ENCODE assay signal across 34 cellular contexts in genomic region chr5:137400571-137400970, GRCh38.
"Had no signal": no experiment of that assay in that cellular context is flagged by ENCODE, and none has a peak within 500 bp of the region (broad histone marks: within the 10 kb centered on the region; RNA-seq: fewer than 3 reads in every experiment).

No MANE protein-coding gene starts in this region.

- H3K4me3 ChIP-seq: PC-9 had no signal

- H3K27ac ChIP-seq: PC-9, RWPE1, VCaP had no signal

- H3K4me2 ChIP-seq: PC-9 had no signal

- H2AFZ ChIP-seq: PC-9 had no signal

- ATAC-seq: activated CD8-positive, alpha-beta memory T cell treated with anti-CD3 and anti-CD28 coated beads, Interleukin-2, amount 10 ng/mL, durations not matched to agents 7 days and 5 days; activated naive CD8-positive, alpha-beta T cell treated with anti-CD3 and anti-CD28 coated beads, Interleukin-2, amount 50 U/mL, for 24 hours had no signal

- DNase-seq: activated CD4-positive, alpha-beta memory T cell treated with anti-CD3 and anti-CD28 coated beads, Interleukin-2, amount 10 ng/mL, durations not matched to agents 7 days and 5 days; activated CD4-positive, alpha-beta T cell treated with anti-CD3 and anti-CD28 coated beads for 1 hour; activated CD4-positive, alpha-beta T cell treated with anti-CD3 and anti-CD28 coated beads for 48 hours; activated CD4-positive, CD25-positive, alpha-beta regulatory T cell; activated CD8-positive, alpha-beta memory T cell treated with anti-CD3 and anti-CD28 coated beads for 24 hours; activated CD8-positive, alpha-beta memory T cell treated with anti-CD3 and anti-CD28 coated beads, Interleukin-2, amount 10 ng/mL, durations not matched to agents 7 days and 5 days; activated CD8-positive, alpha-beta memory T cell treated with anti-CD3 and anti-CD28 coated beads, Interleukin-2, amount 50 U/mL, for 48 hours; activated effector memory CD4-positive, alpha-beta T cell treated with Interleukin-2 at 50 U/mL for 16 hours; activated naive CD4-positive, alpha-beta T cell treated with anti-CD3 and anti-CD28 coated beads, Interleukin-2, amount 10 ng/mL, durations not matched to agents 7 days and 5 days; activated naive CD8-positive, alpha-beta T cell treated with anti-CD3 and anti-CD28 coated beads, Interleukin-2, amount 50 U/mL, for 24 hours; activated T-cell treated with anti-CD3 and anti-CD28 coated beads, Interleukin-2, amount 50 U/mL, for 48 hours; anterior cingulate cortex; caudate nucleus; cerebellar nuclear complex; Kasumi-1; KG1; MM.1S; MV-4-11; NCI-H1092; NCI-H146; NCI-H187; NCI-H2029 treated with DMSO at 0.1 percent for 48 hours; NCI-H2107; NCI-H510A; NCI-H69; NK-92 treated with Interleukin-12 subunit alpha and Interleukin-12 subunit beta, amount 100 ng/mL, for 24 hours; PC-9; Right ventricle myocardium superior; SW 1271; T-helper 1 cell; T-helper 2 cell; T-helper 9 cell had no signal
